18 cellular contexts compared by ENCODE assay signal in genomic region chr18:39389800-39390379, GRCh38.
DNase-seq lines count a peak whose midpoint lies in the region; ATAC-seq and TF ChIP-seq lines count a peak whose summit lies in the region.
"Had no signal": no experiment of that assay in that cellular context is flagged by ENCODE, and none has a peak within 500 bp of the region (broad histone marks: within the 10 kb centered on the region; RNA-seq: fewer than 3 reads in every experiment).

No MANE protein-coding gene starts in this region.

- H3K4me1 Mint-ChIP-seq in immature natural killer cell, result no peaks in the 10 kb centered on the region
- H3K4me1 Mint-ChIP-seq: activated B cell treated with CpG ODN at 0.5 μM for 24 hours; stimulated activated memory B cell treated with anti-CD40 and anti-IgM and Interleukin-4, amounts not matched to agents 10 μg/mL and 1 μg/mL and 100 μg/mL, for 72 hours had no signal

- H3K36me3 ChIP-seq in fibroblast of lung (ENCODE audit: control insufficient read depth, insufficient read depth, low read length), result no peaks in the 10 kb centered on the region
- no peaks in the 10 kb centered on the region for H3K36me3 ChIP-seq in PC-3 (ENCODE audit: low read depth, low read length)
- H3K36me3 ChIP-seq: prostate gland, transverse colon had no signal

- no peak overlapping the region for H3K4me2 ChIP-seq in fibroblast of lung (ENCODE audit: extremely low read depth, insufficient read depth, low read length)
- H3K4me2 ChIP-seq in PC-3 (ENCODE audit: low read length), result no peak overlapping the region

- no TSS peak for BruUV-seq in PC-3 (replicated peaks; lab: Mats Ljungman, UMichigan)

- H3K9me3 ChIP-seq in fibroblast of lung (ENCODE audit: control insufficient read depth, insufficient read depth, low read depth, low read length) (no peaks in the 10 kb centered on the region), PC-3 (ENCODE audit: low read length) (no peaks in the 10 kb centered on the region)
- H3K9me3 ChIP-seq: prostate gland had no signal

- POLR2A ChIA-PET in PC-3 (lab: Charles Lee; ENCODE audit: unreplicated experiment), result no interaction called here

- no peaks in the 10 kb centered on the region for H3K9me2 ChIP-seq in PC-3 (replicated peaks; ENCODE audit: low read length)

- H4K20me1 ChIP-seq in fibroblast of lung (ENCODE audit: control insufficient read depth, extremely low read depth, insufficient read depth, low read length) (no peaks in the 10 kb centered on the region), PC-3 (ENCODE audit: low read length) (no peaks in the 10 kb centered on the region)

- H3K36me3 Mint-ChIP-seq in immature natural killer cell, result peaks cover 0 to 4% (median 0%) of the 10 kb centered on the region in 3 donors
- H3K36me3 Mint-ChIP-seq: stimulated activated memory B cell treated with anti-CD40 and anti-IgM and Interleukin-4, amounts not matched to agents 10 μg/mL and 1 μg/mL and 100 μg/mL, for 72 hours had no signal

- H3K4me1 ChIP-seq in fibroblast of lung (ENCODE audit: control insufficient read depth, extremely low read depth, insufficient read depth, low read length), result no peaks in the 10 kb centered on the region
- H3K4me1 ChIP-seq in PC-3 (ENCODE audit: insufficient read depth, low read length), result no peaks in the 10 kb centered on the region
- H3K4me1 ChIP-seq: prostate gland, transverse colon had no signal

- no peaks in the 10 kb centered on the region for H3K27me3 ChIP-seq in fibroblast of lung (ENCODE audit: control insufficient read depth, insufficient read depth, low read length)
- H3K27me3 ChIP-seq in PC-3 (ENCODE audit: low read length), result no peaks in the 10 kb centered on the region
- H3K27me3 ChIP-seq: transverse colon had no signal

- DNase-seq in COLO668 (lab: John Stamatoyannopoulos, UW; ENCODE audit: unreplicated experiment) (peak; percentile 57), ELF-1 (ENCODE audit: low read depth, low spot score) (peak; percentile 96), NCI-H82 (lab: John Stamatoyannopoulos, UW) (peak; percentile 94), fibroblast of lung (ENCODE audit: low read depth in 2 of 2) (peak in 1 of 2 donors; percentile 28), NCI-H526 treated with DMSO at 0.1 percent for 48 hours (lab: John Stamatoyannopoulos, UW) (no peak), immature natural killer cell (no peak), PC-3 (no peak)
- DNase-seq: activated B cell treated with CpG ODN at 0.5 μM for 24 hours; activated effector memory CD4-positive, alpha-beta T cell treated with Interleukin-2 at 50 U/mL for 16 hours; foreskin fibroblast; NK-92 treated with Interleukin-12 subunit alpha and Interleukin-12 subunit beta, amount 100 ng/mL, for 24 hours; stimulated activated CD4-positive, alpha-beta T cell treated with anti-CD3 and anti-CD28 coated beads, Interleukin-12 subunit alpha, Interleukin-12 subunit beta, amount 100 ng/mL, for 4 hours; transverse colon had no signal

- H3K27me3 Mint-ChIP-seq in immature natural killer cell (ENCODE audit: low read depth in 3 of 3), result peaks cover 0 to 2% (median 0%) of the 10 kb centered on the region in 3 donors
- H3K27me3 Mint-ChIP-seq: activated B cell treated with CpG ODN at 0.5 μM for 24 hours; natural killer cell treated with Interleukin-12 subunit alpha and Interleukin-12 subunit beta and Interleukin-15 and Interleukin-18, amount 100 ng/mL, for 72 hours; stimulated activated memory B cell treated with anti-CD40 and anti-IgM and Interleukin-4, amounts not matched to agents 10 μg/mL and 1 μg/mL and 100 μg/mL, for 72 hours had no signal

- H3K4me3 ChIP-seq in fibroblast of lung (replicated peaks in 1 of 4; ENCODE audit: control extremely low read depth in 1 of 4, insufficient read depth in 1 of 4, low read depth in 3 of 4, low read length in 4 of 4), result no peak overlapping the region
- H3K4me3 ChIP-seq in PC-3 (ENCODE audit: low read length), result no peak overlapping the region
- H3K4me3 ChIP-seq: prostate gland, transverse colon had no signal

- H3K27ac Mint-ChIP-seq in immature natural killer cell, result no peak overlapping the region
- H3K27ac Mint-ChIP-seq: activated B cell treated with CpG ODN at 0.5 μM for 24 hours; natural killer cell treated with Interleukin-12 subunit alpha and Interleukin-12 subunit beta and Interleukin-15 and Interleukin-18, amount 100 ng/mL, for 72 hours; stimulated activated memory B cell treated with anti-CD40 and anti-IgM and Interleukin-4, amounts not matched to agents 10 μg/mL and 1 μg/mL and 100 μg/mL, for 72 hours; T-helper 1 cell treated with Interleukin-12 subunit alpha and Interleukin-12 subunit beta and Interleukin-4 antibody, amounts not matched to agents 30 μg/mL and 1 μg/mL, for 36 hours had no signal

- no peak overlapping the region for H3K4me3 Mint-ChIP-seq in immature natural killer cell
- H3K4me3 Mint-ChIP-seq: activated B cell treated with CpG ODN at 0.5 μM for 24 hours; natural killer cell treated with Interleukin-12 subunit alpha and Interleukin-12 subunit beta and Interleukin-15 and Interleukin-18, amount 100 ng/mL, for 72 hours; stimulated activated memory B cell treated with anti-CD40 and anti-IgM and Interleukin-4, amounts not matched to agents 10 μg/mL and 1 μg/mL and 100 μg/mL, for 72 hours; T-helper 1 cell treated with Interleukin-12 subunit alpha and Interleukin-12 subunit beta and Interleukin-4 antibody, amounts not matched to agents 30 μg/mL and 1 μg/mL, for 36 hours had no signal

- H3K79me2 ChIP-seq in fibroblast of lung (ENCODE audit: control insufficient read depth, insufficient read depth, low read length) (no peaks in the 10 kb centered on the region), PC-3 (ENCODE audit: low read length) (no peaks in the 10 kb centered on the region)

- H2AFZ ChIP-seq in fibroblast of lung (ENCODE audit: low read length) (peak overlapping the region; percentile 20), PC-3 (ENCODE audit: low read length) (no peak overlapping the region)

- H3F3A ChIP-seq in PC-3 (ENCODE audit: low read length, unreplicated experiment), result no peaks in the 10 kb centered on the region

- H3K9ac ChIP-seq in fibroblast of lung (ENCODE audit: insufficient read depth, low read length), result no peak overlapping the region
- no peak overlapping the region for H3K9ac ChIP-seq in PC-3 (ENCODE audit: low read length)

- H3K9me3 Mint-ChIP-seq in immature natural killer cell, result peaks cover 15 to 59% (median 39%) of the 10 kb centered on the region in 6 donors

- H3K27ac ChIP-seq in fibroblast of lung (ENCODE audit: insufficient read depth, low read length), result no peak overlapping the region
- H3K27ac ChIP-seq in PC-3 (ENCODE audit: low read length), result no peak overlapping the region
- H3K27ac ChIP-seq: prostate gland, transverse colon had no signal

- ATAC-seq in GM18909 (IDR thresholded peaks at IDR 0.05; ENCODE audit: poor library complexity, unreplicated experiment) (no peak), PC-3 (no peak)
- ATAC-seq: natural killer cell treated with Interleukin-12 subunit alpha and Interleukin-12 subunit beta and Interleukin-15 and Interleukin-18, amount 100 ng/mL, for 72 hours; stimulated activated memory B cell treated with anti-CD40 and anti-IgM and Interleukin-4, amounts not matched to agents 10 μg/mL and 1 μg/mL and 100 μg/mL, for 72 hours had no signal

- intact Hi-C loops in PC-3 (cut with micrococcal nuclease), result no loop called here

- TF ChIP-seq CTCF in fibroblast of lung (conservative IDR thresholded peaks at IDR 0.05 in 1 of 2, IDR thresholded peaks at IDR 0.05 in 1 of 2; ENCODE audit: low read depth in 1 of 2, low read length in 2 of 2) (no peak), PC-3 (conservative IDR thresholded peaks at IDR 0.05; ENCODE audit: low read depth, low read length) (no peak)

- CTCF ChIA-PET in PC-3 (lab: Charles Lee), result no interaction called here

Comparison
In these comparisons a context has a peak if more than half of its experiments do, and no peak if none do; other contexts are left out.
1. DNase-seq: peak in COLO668 (single experiment), ELF-1 (single experiment) and NCI-H82 (single experiment); none in NCI-H526 treated with DMSO at 0.1 percent for 48 hours (single experiment), immature natural killer cell (0 of 3) and PC-3 (single experiment).